Comparison of ENCODE assay signal across 18 cellular contexts in the genomic region with DNA sequence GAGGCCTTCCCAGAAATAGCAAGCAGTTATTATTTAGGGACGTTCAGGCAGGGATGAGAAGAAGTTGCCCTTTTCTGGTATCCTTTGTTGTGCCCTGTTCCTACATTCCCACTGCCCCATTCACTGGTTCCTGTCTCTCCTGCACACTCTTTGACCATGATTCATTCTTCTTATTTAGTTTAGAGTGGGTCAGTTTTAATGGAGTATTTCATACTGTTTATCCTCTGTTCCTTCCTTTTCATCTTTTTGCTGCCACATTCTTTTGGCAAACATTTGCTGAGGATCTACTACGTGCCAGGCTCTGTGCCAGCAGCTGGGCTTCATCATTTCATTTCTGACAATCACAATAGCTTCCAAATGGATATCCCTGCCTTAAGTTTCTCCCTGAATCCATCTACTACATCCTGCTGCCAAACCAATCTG. TPM values are rescaled to one million over a fixed set of nuclear protein-coding genes. Genes with fewer than 3 reads are reported as not detected.
DNase-seq lines count a peak whose midpoint lies in the region; ATAC-seq and TF ChIP-seq lines count a peak whose summit lies in the region.
"Had no signal": no experiment of that assay in that cellular context is flagged by ENCODE, and none has a peak within 500 bp of the region (broad histone marks: within the 10 kb centered on the region; RNA-seq: fewer than 3 reads in every experiment).

No MANE protein-coding gene starts in this region.

- intact Hi-C loops in mucosa of descending colon (cut with DNase I, micrococcal nuclease) (loop anchor here (10.0 kb wide), 3 partner anchors 279 to 1279 kb away; a partner anchor contains a TSS), testis (cut with DNase I; ENCODE audit: low total_unique reads) (no loop called here)

- H3K9ac ChIP-seq in fibroblast of lung (ENCODE audit: insufficient read depth, low read length): no peak overlapping the region

- no peak for ATAC-seq in mucosa of descending colon
- ATAC-seq: left lobe of liver, Panc1, sciatic nerve had no signal

- H3K27ac Mint-ChIP-seq in osteocyte (ENCODE audit: unreplicated experiment): peak overlapping the region; percentile 80
- H3K27ac Mint-ChIP-seq: activated T-cell treated with anti-CD3 and anti-CD28 coated beads, Interleukin-2, amount 50 U/mL, for 24 hours; CD4-positive, alpha-beta memory T cell; naive B cell; stimulated activated naive CD8-positive, alpha-beta T cell treated with anti-CD3 and anti-CD28 coated beads, Interleukin-15, Interleukin-2, amounts not matched to agents 100 ng/mL and 50 ng/mL, for 24 hours had no signal

- H3K4me2 ChIP-seq in fibroblast of lung (ENCODE audit: extremely low read depth, insufficient read depth, low read length): peak overlapping the region; percentile 39

- no peak overlapping the region for H3K4me3 ChIP-seq in fibroblast of lung (replicated peaks in 1 of 4; ENCODE audit: control extremely low read depth in 1 of 4, insufficient read depth in 1 of 4, low read depth in 3 of 4, low read length in 4 of 4)
- no peak overlapping the region for H3K4me3 ChIP-seq in mucosa of descending colon
- no peak overlapping the region for H3K4me3 ChIP-seq in testis
- H3K4me3 ChIP-seq: adrenal gland, heart right ventricle had no signal

- H3K36me3 Mint-ChIP-seq in osteocyte (ENCODE audit: unreplicated experiment): no peaks in the 10 kb centered on the region
- H3K36me3 Mint-ChIP-seq: CD4-positive, alpha-beta memory T cell; naive B cell had no signal

- H3K36me3 ChIP-seq in fibroblast of lung (ENCODE audit: control insufficient read depth, insufficient read depth, low read length): no peaks in the 10 kb centered on the region
- no peaks in the 10 kb centered on the region for H3K36me3 ChIP-seq in mucosa of descending colon (ENCODE audit: low read depth)
- no peaks in the 10 kb centered on the region for H3K36me3 ChIP-seq in testis (ENCODE audit: low read depth, missing control alignments)
- H3K36me3 ChIP-seq: adrenal gland, heart right ventricle had no signal

- no peak for TF ChIP-seq CTCF in fibroblast of lung (conservative IDR thresholded peaks at IDR 0.05 in 1 of 2, IDR thresholded peaks at IDR 0.05 in 1 of 2; ENCODE audit: low read depth in 1 of 2, low read length in 2 of 2)
- no peak for TF ChIP-seq CTCF in osteocyte (IDR thresholded peaks at IDR 0.05)
- no peak for TF ChIP-seq CTCF in mucosa of descending colon (IDR thresholded peaks at IDR 0.05)
- no peak for TF ChIP-seq CTCF in testis (IDR thresholded peaks at IDR 0.05)

- H4K20me1 ChIP-seq in fibroblast of lung (ENCODE audit: control insufficient read depth, extremely low read depth, insufficient read depth, low read length): no peaks in the 10 kb centered on the region

- no peaks in the 10 kb centered on the region for H3K9me3 Mint-ChIP-seq in osteocyte (ENCODE audit: unreplicated experiment)
- H3K9me3 Mint-ChIP-seq: activated T-cell treated with anti-CD3 and anti-CD28 coated beads, Interleukin-2, amount 50 U/mL, for 24 hours; CD4-positive, alpha-beta memory T cell; naive B cell; stimulated activated naive CD8-positive, alpha-beta T cell treated with anti-CD3 and anti-CD28 coated beads, Interleukin-15, Interleukin-2, amounts not matched to agents 100 ng/mL and 50 ng/mL, for 24 hours had no signal

- H3K4me3 Mint-ChIP-seq in osteocyte (ENCODE audit: unreplicated experiment): no peak overlapping the region
- H3K4me3 Mint-ChIP-seq: activated T-cell treated with anti-CD3 and anti-CD28 coated beads, Interleukin-2, amount 50 U/mL, for 24 hours; CD4-positive, alpha-beta memory T cell; naive B cell; stimulated activated naive CD8-positive, alpha-beta T cell treated with anti-CD3 and anti-CD28 coated beads, Interleukin-15, Interleukin-2, amounts not matched to agents 100 ng/mL and 50 ng/mL, for 24 hours had no signal

- peaks cover 38% of the 10 kb centered on the region for H3K4me1 Mint-ChIP-seq in osteocyte (ENCODE audit: unreplicated experiment)
- H3K4me1 Mint-ChIP-seq: naive B cell had no signal

- DNase-seq in EH (ENCODE audit: low read depth) (peak; percentile 79), NCI-H460 (ENCODE audit: extremely low read depth, low read depth) (peak; percentile 80), fibroblast of lung (ENCODE audit: low read depth in 2 of 2) (peak; percentile 54 to 69), osteocyte (ENCODE audit: extremely low spot score, unreplicated experiment) (no peak), Ammon's horn (ENCODE audit: low spot score) (no peak), mucosa of descending colon (no peak), testis (no peak), MV-4-11 (lab: John Stamatoyannopoulos, UW) (no peak)
- DNase-seq: activated CD4-positive, alpha-beta T cell treated with anti-CD3 and anti-CD28 coated beads for 4 hours; activated T-cell treated with anti-CD3 and anti-CD28 coated beads, Interleukin-2, amount 50 U/mL, for 24 hours; adrenal gland; CD4-positive, alpha-beta memory T cell; heart right ventricle; naive B cell had no signal

- no peaks in the 10 kb centered on the region for H3K79me2 ChIP-seq in fibroblast of lung (ENCODE audit: control insufficient read depth, insufficient read depth, low read length)

- H3K27ac ChIP-seq in fibroblast of lung (ENCODE audit: insufficient read depth, low read length) (peak overlapping the region; percentile 42), testis (no peak overlapping the region)
- H3K27ac ChIP-seq: adrenal gland had no signal

- no peaks in the 10 kb centered on the region for H3K27me3 ChIP-seq in fibroblast of lung (ENCODE audit: control insufficient read depth, insufficient read depth, low read length)
- H3K27me3 ChIP-seq in testis: no peaks in the 10 kb centered on the region
- H3K27me3 ChIP-seq: adrenal gland, heart right ventricle had no signal

- H2AFZ ChIP-seq in fibroblast of lung (ENCODE audit: low read length): no peak overlapping the region

- 68 to 71% methylated on average over 2 of the region's 2 CpGs for WGBS in testis, 2 donors

- H3K9me3 ChIP-seq in fibroblast of lung (ENCODE audit: control insufficient read depth, insufficient read depth, low read depth, low read length): no peaks in the 10 kb centered on the region
- H3K9me3 ChIP-seq in mucosa of descending colon: no peaks in the 10 kb centered on the region
- H3K9me3 ChIP-seq in testis: no peaks in the 10 kb centered on the region
- H3K9me3 ChIP-seq: adrenal gland, heart right ventricle had no signal

- TF ChIP-seq POLR2A in testis (IDR thresholded peaks at IDR 0.05): no peak

- H3K4me1 ChIP-seq in fibroblast of lung (ENCODE audit: control insufficient read depth, extremely low read depth, insufficient read depth, low read length) (peaks cover 15% of the 10 kb centered on the region), mucosa of descending colon (ENCODE audit: low read depth) (no peaks in the 10 kb centered on the region), testis (no peaks in the 10 kb centered on the region)

- H3K27me3 Mint-ChIP-seq in osteocyte (ENCODE audit: unreplicated experiment): no peaks in the 10 kb centered on the region

RNA-seq across cellular contexts. Expression of a gene that starts 11.8 kb away (rescaled TPM):
- 229 and 253 TPM in 2 replicates for total RNA-seq in NCI-H460 (2014; rRNA removed; shearing (Covaris generic))
- polyA plus RNA-seq in NCI-H460 (2014; cell fraction: nucleus; rRNA removed): 153 and 221 TPM in 2 replicates
- total RNA-seq in fibroblast of lung: 160 and 184 TPM in 2 replicates
- polyA plus RNA-seq in fibroblast of lung: 287 and 331 TPM in 2 replicates
- polyA plus RNA-seq in fibroblast of lung (2012): 223 and 225 TPM in 2 replicates
- polyA minus RNA-seq in fibroblast of lung (ENCODE audit: low replicate concordance): 22.4 and 25.6 TPM in 2 replicates
- total RNA-seq in osteocyte: 168 and 185 TPM in 2 replicates
- total RNA-seq in mucosa of descending colon: 100 to 1,000 TPM in 1 of 3 donors, 10 to 100 TPM in 2; 44.7 to 128 (median 53.8) TPM
- total RNA-seq in testis: 100 to 1,000 TPM; 164 to 229 TPM
- 84.1 TPM for polyA plus RNA-seq in testis (ENCODE audit: insufficient read depth, low read depth, low replicate concordance)

RNA-seq across cellular contexts. Expression of a gene that starts 55.3 kb away (rescaled TPM):
- total RNA-seq in NCI-H460 (2014; rRNA removed; shearing (Covaris generic)): 9.9 and 12.5 TPM in 2 replicates
- polyA plus RNA-seq in NCI-H460 (2014; cell fraction: nucleus; rRNA removed): 12.7 and 15.0 TPM in 2 replicates
- total RNA-seq in fibroblast of lung (7.8 and 8.5 TPM in 2 replicates), osteocyte (5.6 and 6.8 TPM in 2 replicates), mucosa of descending colon (1 to 10 TPM; 7.0 to 9.4 (median 7.8) TPM), testis (10 to 100 TPM; 34.7 to 66.3 TPM)
- polyA plus RNA-seq in fibroblast of lung (0.72 and 1.4 TPM in 2 replicates), testis (ENCODE audit: insufficient read depth, low read depth, low replicate concordance) (11.5 TPM)
- 2.0 and 3.6 TPM in 2 replicates for polyA plus RNA-seq in fibroblast of lung (2012)
- 1.1 TPM in 2 replicates for polyA minus RNA-seq in fibroblast of lung (ENCODE audit: low replicate concordance)

Comparison
In these comparisons a context has a peak if more than half of its experiments do, and no peak if none do; other contexts are left out.
1. DNase-seq: peak in EH (single experiment), NCI-H460 (single experiment) and fibroblast of lung (2 of 2); none in osteocyte (single experiment), Ammon's horn (single experiment), mucosa of descending colon (0 of 3), testis (single experiment) and MV-4-11 (single experiment).